In the genomic region with DNA sequence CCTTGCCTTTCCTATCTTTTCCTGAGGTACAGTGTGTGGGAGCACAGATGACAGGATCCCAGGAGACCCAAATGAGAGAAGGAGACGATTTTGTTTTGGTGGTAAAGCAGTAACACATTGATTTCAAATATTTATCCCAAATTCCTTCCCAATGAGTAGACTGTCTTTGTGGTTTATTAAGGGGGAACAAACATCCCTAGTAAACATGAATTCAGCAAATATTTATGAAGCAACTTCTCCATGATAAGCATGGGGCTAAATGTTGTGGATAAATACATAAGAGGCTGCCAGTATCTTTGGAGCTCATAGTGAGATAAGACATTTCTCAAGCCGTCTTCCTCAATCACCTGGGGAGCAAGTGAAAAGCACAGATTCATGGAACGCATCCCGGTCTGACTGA, we compare ENCODE assay signal across 14 cellular contexts.
"Had no signal": no experiment of that assay in that cellular context is flagged by ENCODE, and none has a peak within 500 bp of the region (broad histone marks: within the 10 kb centered on the region; RNA-seq: fewer than 3 reads in every experiment).

No MANE protein-coding gene starts in this region.

- DNase-seq: activated CD4-positive, alpha-beta T cell treated with anti-CD3 and anti-CD28 coated beads, Interleukin-2, amount 50 U/mL, for 48 hours; activated gamma-delta T cell treated with Interleukin-2 at 50 U/mL for 16 hours; amygdala; caudate nucleus; effector memory CD8-positive, alpha-beta T cell; gastrocnemius medialis; heart left ventricle; left ventricle myocardium inferior; mammary epithelial cell; mucosa of descending colon; naive B cell; uterus had no signal

- H3K27ac ChIP-seq: gastrocnemius medialis, heart left ventricle, left ventricle myocardium inferior, right atrium auricular region, tibial nerve, uterus had no signal

- H3K36me3 ChIP-seq: gastrocnemius medialis, heart left ventricle, left ventricle myocardium inferior, right atrium auricular region, tibial nerve, uterus had no signal

- H3K27me3 ChIP-seq: heart left ventricle, right atrium auricular region, tibial nerve, uterus had no signal

- ATAC-seq: effector memory CD8-positive, alpha-beta T cell; gastrocnemius medialis; heart left ventricle; mucosa of descending colon had no signal

- H3K9me3 ChIP-seq: gastrocnemius medialis, heart left ventricle, left ventricle myocardium inferior, mucosa of descending colon, right atrium auricular region, tibial nerve, uterus had no signal

- H3K4me3 ChIP-seq: gastrocnemius medialis, heart left ventricle, left ventricle myocardium inferior, mucosa of descending colon, right atrium auricular region, tibial nerve, uterus had no signal

- H3K4me1 ChIP-seq: gastrocnemius medialis, heart left ventricle, left ventricle myocardium inferior, right atrium auricular region, tibial nerve, uterus had no signal
